In the genomic region with DNA sequence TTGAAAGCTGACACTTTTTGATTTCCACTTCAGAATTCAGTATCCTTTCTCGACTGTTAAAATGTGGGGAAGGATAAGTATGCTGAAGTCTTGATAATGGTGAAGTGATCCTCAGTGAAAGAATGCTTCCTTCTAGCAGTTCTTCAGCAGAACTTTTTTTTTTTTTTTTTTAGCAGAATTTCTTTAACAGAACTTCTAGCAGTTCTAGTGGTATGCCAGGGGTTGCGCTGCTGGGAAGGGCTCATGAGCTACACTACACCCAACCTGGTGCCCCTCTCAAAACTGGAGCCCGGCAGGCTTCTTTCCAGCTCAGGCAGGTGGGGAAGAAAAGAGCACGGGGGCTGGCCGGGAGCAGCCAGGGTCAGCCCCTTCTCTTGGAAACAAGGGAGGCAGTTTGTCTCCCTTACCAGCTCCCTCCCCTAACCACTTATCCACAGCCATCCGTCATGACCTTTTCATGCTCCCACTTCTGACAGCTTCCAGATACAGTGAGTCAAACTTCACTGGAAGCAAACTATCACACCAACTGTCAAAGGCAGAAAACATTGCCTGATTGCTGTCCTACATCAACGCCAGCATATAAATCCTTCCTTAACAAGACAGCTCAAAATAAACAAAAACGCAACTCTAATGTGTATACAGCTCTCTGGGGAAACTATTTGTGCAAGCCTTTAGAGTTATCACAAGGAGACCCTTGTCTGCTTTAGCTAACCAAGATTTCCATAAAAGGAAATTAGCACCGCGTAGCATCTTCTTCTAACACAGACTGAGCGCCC, we compare ENCODE assay signal across 1 cellular context.
A peak's percentile ranks its signal among the peaks of the same experiment; 100 is the strongest.
TF ChIP-seq lines count a peak whose summit lies in the region.

No MANE protein-coding gene starts in this region.

TF ChIP-seq in HEK293, 187 proteins besides CTCF, POLR2A, EP300 and RAD21 (continued from another document):
- TF ChIP-seq ZNF747 (tag by site-specific recombination; IDR thresholded peaks at IDR 0.05) (no peak), ZNF792 (tag by site-specific recombination; IDR thresholded peaks at IDR 0.05) (no peak), ZNF530 (tag by site-specific recombination; IDR thresholded peaks at IDR 0.05; ENCODE audit: low read depth) (no peak), ZNF121 (tag by site-specific recombination; IDR thresholded peaks at IDR 0.05) (no peak), ZBTB1 (tag by site-specific recombination; IDR thresholded peaks at IDR 0.05) (no peak), HOXD13 (CRISPR knock-in tag; IDR thresholded peaks at IDR 0.05; ENCODE audit: borderline replicate concordance) (no peak), ZNF416 (tag by site-specific recombination; IDR thresholded peaks at IDR 0.05) (no peak), ZFP69B (tag by site-specific recombination; IDR thresholded peaks at IDR 0.05) (peak; percentile 47; the same call in 1 of the 2 replicates), ZFP41 (tag by site-specific recombination; IDR thresholded peaks at IDR 0.05; ENCODE audit: borderline replicate concordance) (no peak), KLF10 (tag by site-specific recombination; IDR thresholded peaks at IDR 0.05) (no peak; the same call in 1 of the 2 replicates), HOXC10 (CRISPR knock-in tag; IDR thresholded peaks at IDR 0.05) (no peak)
- TF ChIP-seq, protein P1, sequence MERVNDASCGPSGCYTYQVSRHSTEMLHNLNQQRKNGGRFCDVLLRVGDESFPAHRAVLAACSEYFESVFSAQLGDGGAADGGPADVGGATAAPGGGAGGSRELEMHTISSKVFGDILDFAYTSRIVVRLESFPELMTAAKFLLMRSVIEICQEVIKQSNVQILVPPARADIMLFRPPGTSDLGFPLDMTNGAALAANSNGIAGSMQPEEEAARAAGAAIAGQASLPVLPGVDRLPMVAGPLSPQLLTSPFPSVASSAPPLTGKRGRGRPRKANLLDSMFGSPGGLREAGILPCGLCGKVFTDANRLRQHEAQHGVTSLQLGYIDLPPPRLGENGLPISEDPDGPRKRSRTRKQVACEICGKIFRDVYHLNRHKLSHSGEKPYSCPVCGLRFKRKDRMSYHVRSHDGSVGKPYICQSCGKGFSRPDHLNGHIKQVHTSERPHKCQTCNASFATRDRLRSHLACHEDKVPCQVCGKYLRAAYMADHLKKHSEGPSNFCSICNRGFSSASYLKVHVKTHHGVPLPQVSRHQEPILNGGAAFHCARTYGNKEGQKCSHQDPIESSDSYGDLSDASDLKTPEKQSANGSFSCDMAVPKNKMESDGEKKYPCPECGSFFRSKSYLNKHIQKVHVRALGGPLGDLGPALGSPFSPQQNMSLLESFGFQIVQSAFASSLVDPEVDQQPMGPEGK (tag by site-specific recombination; IDR thresholded peaks at IDR 0.05): peak; percentile 40; the same call in 1 of the 2 replicates
- TF ChIP-seq, protein P2, sequence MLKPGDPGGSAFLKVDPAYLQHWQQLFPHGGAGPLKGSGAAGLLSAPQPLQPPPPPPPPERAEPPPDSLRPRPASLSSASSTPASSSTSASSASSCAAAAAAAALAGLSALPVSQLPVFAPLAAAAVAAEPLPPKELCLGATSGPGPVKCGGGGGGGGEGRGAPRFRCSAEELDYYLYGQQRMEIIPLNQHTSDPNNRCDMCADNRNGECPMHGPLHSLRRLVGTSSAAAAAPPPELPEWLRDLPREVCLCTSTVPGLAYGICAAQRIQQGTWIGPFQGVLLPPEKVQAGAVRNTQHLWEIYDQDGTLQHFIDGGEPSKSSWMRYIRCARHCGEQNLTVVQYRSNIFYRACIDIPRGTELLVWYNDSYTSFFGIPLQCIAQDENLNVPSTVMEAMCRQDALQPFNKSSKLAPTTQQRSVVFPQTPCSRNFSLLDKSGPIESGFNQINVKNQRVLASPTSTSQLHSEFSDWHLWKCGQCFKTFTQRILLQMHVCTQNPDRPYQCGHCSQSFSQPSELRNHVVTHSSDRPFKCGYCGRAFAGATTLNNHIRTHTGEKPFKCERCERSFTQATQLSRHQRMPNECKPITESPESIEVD (tag by site-specific recombination; IDR thresholded peaks at IDR 0.05): peak; percentile 95
- TF ChIP-seq, protein P3, sequence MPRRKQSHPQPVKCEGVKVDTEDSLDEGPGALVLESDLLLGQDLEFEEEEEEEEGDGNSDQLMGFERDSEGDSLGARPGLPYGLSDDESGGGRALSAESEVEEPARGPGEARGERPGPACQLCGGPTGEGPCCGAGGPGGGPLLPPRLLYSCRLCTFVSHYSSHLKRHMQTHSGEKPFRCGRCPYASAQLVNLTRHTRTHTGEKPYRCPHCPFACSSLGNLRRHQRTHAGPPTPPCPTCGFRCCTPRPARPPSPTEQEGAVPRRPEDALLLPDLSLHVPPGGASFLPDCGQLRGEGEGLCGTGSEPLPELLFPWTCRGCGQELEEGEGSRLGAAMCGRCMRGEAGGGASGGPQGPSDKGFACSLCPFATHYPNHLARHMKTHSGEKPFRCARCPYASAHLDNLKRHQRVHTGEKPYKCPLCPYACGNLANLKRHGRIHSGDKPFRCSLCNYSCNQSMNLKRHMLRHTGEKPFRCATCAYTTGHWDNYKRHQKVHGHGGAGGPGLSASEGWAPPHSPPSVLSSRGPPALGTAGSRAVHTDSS (tag by site-specific recombination; IDR thresholded peaks at IDR 0.05): no peak
